Comparison of ENCODE assay signal across 32 cellular contexts in genomic region chr11:129610545-129610944, GRCh38.
"Had no signal": no experiment of that assay in that cellular context is flagged by ENCODE, and none has a peak within 500 bp of the region (broad histone marks: within the 10 kb centered on the region; RNA-seq: fewer than 3 reads in every experiment).

No MANE protein-coding gene starts in this region.

- H3K4me1 Mint-ChIP-seq: activated CD4-positive, alpha-beta T cell treated with anti-CD3 and anti-CD28 coated beads for 36 hours; activated CD4-positive, alpha-beta T cell treated with anti-CD3 and anti-CD28 coated beads, Interleukin-2, amount 10 ng/mL, durations not matched to agents 24 days and 14 days; activated CD8-positive, alpha-beta memory T cell treated with anti-CD3 and anti-CD28 coated beads, Interleukin-2, amount 10 ng/mL, durations not matched to agents 7 days and 5 days; activated naive CD4-positive, alpha-beta T cell treated with anti-CD3 and anti-CD28 coated beads, Interleukin-2, amount 50 U/mL, for 24 hours; activated naive CD8-positive, alpha-beta T cell treated with anti-CD3 and anti-CD28 coated beads for 36 hours; activated naive CD8-positive, alpha-beta T cell treated with anti-CD3 and anti-CD28 coated beads, Interleukin-2, amount 50 U/mL, for 24 hours had no signal

- H3K27ac Mint-ChIP-seq: activated CD4-positive, alpha-beta memory T cell treated with anti-CD3 and anti-CD28 coated beads for 36 hours; activated CD4-positive, alpha-beta T cell treated with anti-CD3 and anti-CD28 coated beads for 36 hours; activated CD4-positive, alpha-beta T cell treated with anti-CD3 and anti-CD28 coated beads, Interleukin-2, amount 10 ng/mL, durations not matched to agents 24 days and 14 days; activated CD8-positive, alpha-beta memory T cell treated with anti-CD3 and anti-CD28 coated beads, Interleukin-2, amount 10 ng/mL, durations not matched to agents 7 days and 5 days; activated CD8-positive, alpha-beta T cell treated with anti-CD3 and anti-CD28 coated beads, Interleukin-2, amount 10 ng/mL, durations not matched to agents 7 days and 5 days; activated naive CD4-positive, alpha-beta T cell treated with anti-CD3 and anti-CD28 coated beads for 36 hours; activated naive CD4-positive, alpha-beta T cell treated with anti-CD3 and anti-CD28 coated beads, Interleukin-2, amount 50 U/mL, for 24 hours; activated naive CD8-positive, alpha-beta T cell treated with anti-CD3 and anti-CD28 coated beads for 36 hours; activated naive CD8-positive, alpha-beta T cell treated with anti-CD3 and anti-CD28 coated beads, Interleukin-2, amount 50 U/mL, for 24 hours; activated T-helper 1 cell treated with anti-CD3 and anti-CD28 coated beads, Interleukin-12 subunit alpha, Interleukin-12 subunit beta, Interleukin-2, Interleukin-4 antibody, amounts not matched to agents 30 ng/mL and 10 ng/mL and 1 ng/mL, durations not matched to agents 14 hours and 24 hours and 36 hours; activated T-helper 2 cell treated with anti-CD3 and anti-CD28 coated beads, Interferon-gamma antibody, Interleukin-2, Interleukin-4, amounts not matched to agents 10 μg/mL and 5 μg/mL and 100 μg/mL, durations not matched to agents 14 hours and 24 hours and 36 hours; brain; endodermal cell had no signal

- H3K36me3 Mint-ChIP-seq: activated CD8-positive, alpha-beta memory T cell treated with anti-CD3 and anti-CD28 coated beads, Interleukin-2, amount 10 ng/mL, durations not matched to agents 7 days and 5 days; activated naive CD8-positive, alpha-beta T cell treated with anti-CD3 and anti-CD28 coated beads for 36 hours; brain had no signal

- H3K27me3 Mint-ChIP-seq: activated CD4-positive, alpha-beta memory T cell treated with anti-CD3 and anti-CD28 coated beads for 36 hours; activated CD4-positive, alpha-beta T cell treated with anti-CD3 and anti-CD28 coated beads for 36 hours; activated CD4-positive, alpha-beta T cell treated with anti-CD3 and anti-CD28 coated beads, Interleukin-2, amount 10 ng/mL, durations not matched to agents 24 days and 14 days; activated CD8-positive, alpha-beta memory T cell treated with anti-CD3 and anti-CD28 coated beads, Interleukin-2, amount 10 ng/mL, durations not matched to agents 7 days and 5 days; activated naive CD4-positive, alpha-beta T cell treated with anti-CD3 and anti-CD28 coated beads, Interleukin-2, amount 50 U/mL, for 24 hours; activated naive CD8-positive, alpha-beta T cell treated with anti-CD3 and anti-CD28 coated beads, Interleukin-2, amount 50 U/mL, for 24 hours had no signal

- H3K27ac ChIP-seq: adrenal gland, ascending aorta, cardiac muscle cell, colonic mucosa, esophagus muscularis mucosa, gastroesophageal sphincter had no signal

- H3K36me3 ChIP-seq: adrenal gland, ascending aorta, breast epithelium, cardiac muscle cell, colonic mucosa, esophagus muscularis mucosa, gastroesophageal sphincter had no signal

- H3K4me3 Mint-ChIP-seq: activated CD4-positive, alpha-beta memory T cell treated with anti-CD3 and anti-CD28 coated beads for 36 hours; activated CD4-positive, alpha-beta T cell treated with anti-CD3 and anti-CD28 coated beads for 36 hours; activated CD4-positive, alpha-beta T cell treated with anti-CD3 and anti-CD28 coated beads, Interleukin-2, amount 10 ng/mL, durations not matched to agents 24 days and 14 days; activated CD8-positive, alpha-beta memory T cell treated with anti-CD3 and anti-CD28 coated beads, Interleukin-2, amount 10 ng/mL, durations not matched to agents 7 days and 5 days; activated CD8-positive, alpha-beta T cell treated with anti-CD3 and anti-CD28 coated beads, Interleukin-2, amount 10 ng/mL, durations not matched to agents 7 days and 5 days; activated naive CD4-positive, alpha-beta T cell treated with anti-CD3 and anti-CD28 coated beads for 36 hours; activated naive CD4-positive, alpha-beta T cell treated with anti-CD3 and anti-CD28 coated beads, Interleukin-2, amount 50 U/mL, for 24 hours; activated naive CD8-positive, alpha-beta T cell treated with anti-CD3 and anti-CD28 coated beads for 36 hours; activated naive CD8-positive, alpha-beta T cell treated with anti-CD3 and anti-CD28 coated beads, Interleukin-2, amount 50 U/mL, for 24 hours; activated T-helper 1 cell treated with anti-CD3 and anti-CD28 coated beads, Interleukin-12 subunit alpha, Interleukin-12 subunit beta, Interleukin-2, Interleukin-4 antibody, amounts not matched to agents 30 ng/mL and 10 ng/mL and 1 ng/mL, durations not matched to agents 14 hours and 24 hours and 36 hours; brain; endodermal cell had no signal

- H3K9me3 Mint-ChIP-seq: activated CD4-positive, alpha-beta memory T cell treated with anti-CD3 and anti-CD28 coated beads for 36 hours; activated CD4-positive, alpha-beta T cell treated with anti-CD3 and anti-CD28 coated beads, Interleukin-2, amount 10 ng/mL, durations not matched to agents 24 days and 14 days; activated naive CD4-positive, alpha-beta T cell treated with anti-CD3 and anti-CD28 coated beads for 36 hours; activated naive CD4-positive, alpha-beta T cell treated with anti-CD3 and anti-CD28 coated beads, Interleukin-2, amount 50 U/mL, for 24 hours; activated naive CD8-positive, alpha-beta T cell treated with anti-CD3 and anti-CD28 coated beads for 36 hours; activated naive CD8-positive, alpha-beta T cell treated with anti-CD3 and anti-CD28 coated beads, Interleukin-2, amount 50 U/mL, for 24 hours; activated T-helper 1 cell treated with anti-CD3 and anti-CD28 coated beads, Interleukin-12 subunit alpha, Interleukin-12 subunit beta, Interleukin-2, Interleukin-4 antibody, amounts not matched to agents 30 ng/mL and 10 ng/mL and 1 ng/mL, durations not matched to agents 14 hours and 24 hours and 36 hours; activated T-helper 2 cell treated with anti-CD3 and anti-CD28 coated beads, Interferon-gamma antibody, Interleukin-2, Interleukin-4, amounts not matched to agents 10 μg/mL and 5 μg/mL and 100 μg/mL, durations not matched to agents 14 hours and 24 hours and 36 hours; brain; endodermal cell had no signal

- H3K4me3 ChIP-seq: adrenal gland, ascending aorta, breast epithelium, cardiac muscle cell, colonic mucosa, esophagus muscularis mucosa, gastroesophageal sphincter had no signal

- H3K27me3 ChIP-seq: adrenal gland, ascending aorta, breast epithelium, cardiac muscle cell, colonic mucosa had no signal

- H3K9me3 ChIP-seq: adrenal gland, ascending aorta, breast epithelium, colonic mucosa, esophagus muscularis mucosa, gastroesophageal sphincter had no signal

- H3K4me1 ChIP-seq: adrenal gland, ascending aorta, colonic mucosa, gastroesophageal sphincter had no signal

- DNase-seq: activated CD4-positive, alpha-beta memory T cell treated with anti-CD3 and anti-CD28 coated beads for 36 hours; activated CD4-positive, alpha-beta T cell treated with anti-CD3 and anti-CD28 coated beads for 36 hours; activated CD4-positive, alpha-beta T cell treated with anti-CD3 and anti-CD28 coated beads, Interleukin-2, amount 10 ng/mL, durations not matched to agents 24 days and 14 days; activated CD4-positive, CD25-positive, alpha-beta regulatory T cell; activated CD4-positive, CD25-positive, alpha-beta regulatory T cell treated with anti-CD3 and anti-CD28 coated beads, Interleukin-2, amount 50 U/mL, for 72 hours; activated CD8-positive, alpha-beta memory T cell treated with anti-CD3 and anti-CD28 coated beads, Interleukin-2, amount 10 ng/mL, durations not matched to agents 7 days and 5 days; activated CD8-positive, alpha-beta memory T cell treated with anti-CD3 and anti-CD28 coated beads, Interleukin-2, amount 50 U/mL, for 4 hours; activated CD8-positive, alpha-beta T cell treated with anti-CD3 and anti-CD28 coated beads, Interleukin-2, amount 10 ng/mL, durations not matched to agents 7 days and 5 days; activated effector memory CD4-positive, alpha-beta T cell treated with anti-CD3 and anti-CD28 coated beads, Interleukin-2, amount 50 U/mL, for 16 hours; activated naive CD4-positive, alpha-beta T cell treated with anti-CD3 and anti-CD28 coated beads for 36 hours; activated naive CD8-positive, alpha-beta T cell treated with anti-CD3 and anti-CD28 coated beads for 36 hours; activated naive CD8-positive, alpha-beta T cell treated with anti-CD3 and anti-CD28 coated beads, Interleukin-2, amount 50 U/mL, for 24 hours; activated T-cell treated with anti-CD3 and anti-CD28 coated beads, Interleukin-2, amount 50 U/mL, for 1 hour; activated T-cell treated with anti-CD3 and anti-CD28 coated beads, Interleukin-2, amount 50 U/mL, for 48 hours; adrenal gland; amygdala; central memory CD4-positive, alpha-beta T cell; cerebellar nuclear complex; colonic mucosa; effector memory CD4-positive, alpha-beta T cell; endodermal cell; foreskin melanocyte; T-helper 2 cell had no signal

- ATAC-seq: activated CD4-positive, alpha-beta T cell treated with anti-CD3 and anti-CD28 coated beads for 36 hours; activated CD8-positive, alpha-beta memory T cell treated with anti-CD3 and anti-CD28 coated beads, Interleukin-2, amount 10 ng/mL, durations not matched to agents 7 days and 5 days; activated CD8-positive, alpha-beta T cell treated with anti-CD3 and anti-CD28 coated beads, Interleukin-2, amount 10 ng/mL, durations not matched to agents 7 days and 5 days; activated naive CD8-positive, alpha-beta T cell treated with anti-CD3 and anti-CD28 coated beads, Interleukin-2, amount 50 U/mL, for 24 hours; gastroesophageal sphincter had no signal
